Comparison of ENCODE assay signal across 17 cellular contexts in genomic region chr5:139908749-139909148, GRCh38.
DNase-seq lines count a peak whose midpoint lies in the region; ATAC-seq and TF ChIP-seq lines count a peak whose summit lies in the region.
"Had no signal": no experiment of that assay in that cellular context is flagged by ENCODE, and none has a peak within 500 bp of the region (broad histone marks: within the 10 kb centered on the region; RNA-seq: fewer than 3 reads in every experiment).

No MANE protein-coding gene starts in this region.

- H3K4me3 ChIP-seq in GM23248: no peak overlapping the region
- H3K4me3 ChIP-seq in cardiac fibroblast (replicated peaks in 1 of 2; ENCODE audit: low read depth in 2 of 2, low read length in 2 of 2): no peak overlapping the region
- H3K4me3 ChIP-seq: ascending aorta; BLaER1 treated with 17β-estradiol and CSF1 and Interleukin-3, amounts not matched to agents 10 nM and 100 nM; heart right ventricle had no signal

- peaks cover 5% of the 10 kb centered on the region for H3K27me3 Mint-ChIP-seq in activated T-cell treated with anti-CD3 and anti-CD28 coated beads, Interleukin-2, amount 50 U/mL, for 24 hours

- no peak overlapping the region for H3K4me2 ChIP-seq in GM23248 (ENCODE audit: unreplicated experiment)

- H3K27ac ChIP-seq in GM23248: no peak overlapping the region
- H3K27ac ChIP-seq: ascending aorta; BLaER1 treated with 17β-estradiol and CSF1 and Interleukin-3, amounts not matched to agents 10 nM and 100 nM; heart right ventricle had no signal

- no peaks in the 10 kb centered on the region for H4K20me1 ChIP-seq in GM23248 (ENCODE audit: insufficient read depth)

- H3K4me3 Mint-ChIP-seq in activated T-cell treated with anti-CD3 and anti-CD28 coated beads, Interleukin-2, amount 50 U/mL, for 24 hours: no peak overlapping the region
- H3K4me3 Mint-ChIP-seq: natural killer cell had no signal

- WGBS in GM23248 (ENCODE audit: low coverage in 1 of 2, low lambda C conversion rate in 2 of 2, missing lambda C conversion rate in 2 of 2), 2 experiments: 24% methylated on average over 2 of the region's 2 CpGs

- DNase-seq in GM23248: peak; percentile 52
- peak; percentile 12 for DNase-seq in MV-4-11 (lab: John Stamatoyannopoulos, UW)
- DNase-seq in cardiac fibroblast (ENCODE audit: low read depth in 2 of 2): peak; percentile 38 to 54
- peak; percentile 67 for DNase-seq in left lobe of liver (ENCODE audit: low spot score)
- DNase-seq in activated T-cell treated with anti-CD3 and anti-CD28 coated beads, Interleukin-2, amount 50 U/mL, for 24 hours: no peak
- DNase-seq in HK-2 (ENCODE audit: unreplicated experiment): no peak
- DNase-seq in LoVo (ENCODE audit: low spot score): no peak
- DNase-seq: activated CD4-positive, CD25-positive, alpha-beta regulatory T cell treated with anti-CD3 and anti-CD28 coated beads, Interleukin-2, amount 50 U/mL, for 72 hours; activated T-cell treated with anti-CD3 and anti-CD28 coated beads, Interleukin-2, amount 50 U/mL, for 1 hour; effector CD8-positive, alpha-beta T cell; EL; heart right ventricle; natural killer cell; NCI-H1694 had no signal

- H3K36me3 ChIP-seq in GM23248 (ENCODE audit: low read depth): no peaks in the 10 kb centered on the region
- H3K36me3 ChIP-seq: ascending aorta; BLaER1 treated with 17β-estradiol and CSF1 and Interleukin-3, amounts not matched to agents 10 nM and 100 nM; heart right ventricle had no signal

- peaks cover 47% of the 10 kb centered on the region for H3K27me3 ChIP-seq in GM23248 (replicated peaks; ENCODE audit: insufficient read depth)

- TF ChIP-seq CTCF in cardiac fibroblast (IDR thresholded peaks at IDR 0.05; ENCODE audit: low read depth, low read length): no peak

- H3K4me1 ChIP-seq in GM23248 (ENCODE audit: insufficient read depth): no peaks in the 10 kb centered on the region

- H3F3A ChIP-seq in GM23248 (ENCODE audit: insufficient read depth): no peaks in the 10 kb centered on the region

- no peak overlapping the region for H3K9ac ChIP-seq in GM23248
- H3K9ac ChIP-seq: BLaER1 treated with 17β-estradiol and CSF1 and Interleukin-3, amounts not matched to agents 10 nM and 100 nM had no signal

- in situ Hi-C loops in GM23248 (cut with MboI): no loop called here

- no peaks in the 10 kb centered on the region for H3K36me3 Mint-ChIP-seq in activated T-cell treated with anti-CD3 and anti-CD28 coated beads, Interleukin-2, amount 50 U/mL, for 24 hours (ENCODE audit: low read depth)
- H3K36me3 Mint-ChIP-seq: natural killer cell had no signal

- peak; percentile 78 for ATAC-seq in left lobe of liver
- no peak for ATAC-seq in GM19455 (IDR thresholded peaks at IDR 0.05; ENCODE audit: unreplicated experiment)
- ATAC-seq: natural killer cell had no signal

- H3K27ac Mint-ChIP-seq in activated T-cell treated with anti-CD3 and anti-CD28 coated beads, Interleukin-2, amount 50 U/mL, for 24 hours: no peak overlapping the region
- H3K27ac Mint-ChIP-seq: natural killer cell had no signal

- peaks cover under 1% of the 10 kb centered on the region for H3K4me1 Mint-ChIP-seq in activated T-cell treated with anti-CD3 and anti-CD28 coated beads, Interleukin-2, amount 50 U/mL, for 24 hours (ENCODE audit: low read depth)

- H3K79me2 ChIP-seq in GM23248 (ENCODE audit: insufficient read depth): no peaks in the 10 kb centered on the region

- no peak overlapping the region for H2AFZ ChIP-seq in GM23248

- no peaks in the 10 kb centered on the region for H3K9me3 ChIP-seq in GM23248 (ENCODE audit: low read depth)
- H3K9me3 ChIP-seq: ascending aorta, heart right ventricle had no signal

- H3K9me3 Mint-ChIP-seq in activated T-cell treated with anti-CD3 and anti-CD28 coated beads, Interleukin-2, amount 50 U/mL, for 24 hours: no peaks in the 10 kb centered on the region
- H3K9me3 Mint-ChIP-seq: natural killer cell had no signal

- no peaks in the 10 kb centered on the region for H3K9me2 ChIP-seq in GM23248 (ENCODE audit: insufficient read depth)

Comparison
In these comparisons a context has a peak if more than half of its experiments do, and no peak if none do; other contexts are left out.
1. DNase-seq: peak in GM23248 (single experiment), MV-4-11 (single experiment), cardiac fibroblast (2 of 2) and left lobe of liver (single experiment); none in activated T-cell treated with anti-CD3 and anti-CD28 coated beads, Interleukin-2, amount 50 U/mL, for 24 hours (single experiment), HK-2 (single experiment) and LoVo (single experiment).